15 cellular contexts compared by ENCODE assay signal in the genomic region with DNA sequence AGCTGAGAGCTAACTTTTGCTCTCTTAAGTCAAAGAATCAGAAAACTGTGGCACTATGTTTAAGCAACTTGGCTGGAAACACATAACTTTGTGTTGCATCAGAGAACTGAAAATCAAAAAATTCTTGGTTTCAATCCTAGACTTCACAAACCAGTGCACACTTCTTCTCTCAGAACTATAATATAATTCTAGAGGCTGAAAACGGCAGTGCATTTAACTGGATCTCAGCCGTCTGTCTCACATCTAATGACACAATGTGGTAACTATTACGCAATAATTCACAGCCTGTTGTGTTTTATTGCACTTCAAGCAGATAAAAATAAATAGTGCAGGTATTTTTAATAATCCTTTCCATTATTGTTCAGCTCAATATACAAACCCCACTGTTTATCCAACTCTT.
DNase-seq lines count a peak whose midpoint lies in the region; ATAC-seq and TF ChIP-seq lines count a peak whose summit lies in the region.
"Had no signal": no experiment of that assay in that cellular context is flagged by ENCODE, and none has a peak within 500 bp of the region (broad histone marks: within the 10 kb centered on the region; RNA-seq: fewer than 3 reads in every experiment).

No MANE protein-coding gene starts in this region.

- dilution Hi-C loops in mammary epithelial cell (cut with HindIII; ENCODE audit: low sequenced_read_pairs), result no loop called here

- H2AFZ ChIP-seq in mammary epithelial cell (ENCODE audit: low read depth, low read length), result no peak overlapping the region
- no peak overlapping the region for H2AFZ ChIP-seq in PC-3 (ENCODE audit: low read length)

- H3K9ac ChIP-seq in mammary epithelial cell (ENCODE audit: insufficient read depth, low read length) (no peak overlapping the region), PC-3 (ENCODE audit: low read length) (no peak overlapping the region)

- H3K27me3 Mint-ChIP-seq in MCF 10A (ENCODE audit: insufficient read depth, unreplicated experiment), result peaks cover 28% of the 10 kb centered on the region

- H3K4me2 ChIP-seq in mammary epithelial cell (ENCODE audit: insufficient read depth, low read depth, low read length) (no peak overlapping the region), PC-3 (ENCODE audit: low read length) (no peak overlapping the region)

- intact Hi-C loops in MCF 10A (cut with micrococcal nuclease), result no loop called here
- intact Hi-C loops in mammary epithelial cell (cut with micrococcal nuclease), result no loop called here
- intact Hi-C loops in PC-3 (cut with micrococcal nuclease), result no loop called here

- POLR2A ChIA-PET in MCF 10A (lab: Yijun Ruan, JAX), result no interaction called here
- POLR2A ChIA-PET in PC-3 (lab: Charles Lee; ENCODE audit: unreplicated experiment), result no interaction called here

- H3K4me3 ChIP-seq in mammary epithelial cell (replicated peaks in 1 of 3; ENCODE audit: insufficient read depth in 1 of 3, low read depth in 2 of 3, low read length in 3 of 3) (no peak overlapping the region), PC-3 (ENCODE audit: low read length) (no peak overlapping the region), fibroblast of villous mesenchyme (ENCODE audit: low read depth, low read length) (no peak overlapping the region), BE2C (ENCODE audit: low read depth, low read length) (no peak overlapping the region)
- H3K4me3 ChIP-seq: stomach had no signal

- no TSS peak for BruUV-seq in MCF 10A (replicated peaks; lab: Mats Ljungman, UMichigan)
- BruUV-seq in mammary epithelial cell (replicated peaks; lab: Mats Ljungman, UMichigan), result no TSS peak
- BruUV-seq in PC-3 (replicated peaks; lab: Mats Ljungman, UMichigan), result no TSS peak

- ATAC-seq in PC-3, result no peak
- no peak for ATAC-seq in GM19452 (IDR thresholded peaks at IDR 0.05; ENCODE audit: unreplicated experiment)

- no peaks in the 10 kb centered on the region for H3F3A ChIP-seq in PC-3 (ENCODE audit: low read length, unreplicated experiment)

- H3K4me1 ChIP-seq in mammary epithelial cell (ENCODE audit: insufficient read depth, low read length) (no peaks in the 10 kb centered on the region), PC-3 (ENCODE audit: insufficient read depth, low read length) (no peaks in the 10 kb centered on the region), BE2C (no peaks in the 10 kb centered on the region)
- H3K4me1 ChIP-seq: stomach had no signal

- H3K9me3 ChIP-seq in mammary epithelial cell (replicated peaks; ENCODE audit: insufficient read depth, low read length) (no peaks in the 10 kb centered on the region), PC-3 (ENCODE audit: low read length) (no peaks in the 10 kb centered on the region), BE2C (no peaks in the 10 kb centered on the region)
- H3K9me3 ChIP-seq: stomach had no signal

- H3K79me2 ChIP-seq in mammary epithelial cell (ENCODE audit: insufficient read depth, low read length) (no peaks in the 10 kb centered on the region), PC-3 (ENCODE audit: low read length) (no peaks in the 10 kb centered on the region)

- H3K27me3 ChIP-seq in mammary epithelial cell (ENCODE audit: insufficient read depth, low read length) (no peaks in the 10 kb centered on the region), PC-3 (ENCODE audit: low read length) (no peaks in the 10 kb centered on the region), BE2C (no peaks in the 10 kb centered on the region)

- H3K9me2 ChIP-seq in PC-3 (replicated peaks; ENCODE audit: low read length), result no peaks in the 10 kb centered on the region

- no peak overlapping the region for H3K27ac Mint-ChIP-seq in MCF 10A (ENCODE audit: low read depth, unreplicated experiment)
- H3K27ac Mint-ChIP-seq: activated T-cell treated with anti-CD3 and anti-CD28 coated beads, Interleukin-2, amount 50 U/mL, for 24 hours had no signal

- no peaks in the 10 kb centered on the region for H3K36me3 Mint-ChIP-seq in MCF 10A (ENCODE audit: insufficient read depth, unreplicated experiment)

- no peak overlapping the region for H3K27ac ChIP-seq in mammary epithelial cell (ENCODE audit: insufficient read depth, low read depth, low read length)
- H3K27ac ChIP-seq in PC-3 (ENCODE audit: low read length), result no peak overlapping the region
- H3K27ac ChIP-seq: stomach had no signal

- TF ChIP-seq CTCF in MCF 10A (IDR thresholded peaks at IDR 0.05; ENCODE audit: unreplicated experiment) (no peak), mammary epithelial cell (conservative IDR thresholded peaks at IDR 0.05 in 1 of 2, IDR thresholded peaks at IDR 0.05 in 1 of 2; ENCODE audit: extremely low read depth in 1 of 2, insufficient read depth in 1 of 2, low read depth in 1 of 2, low read length in 2 of 2) (no peak), PC-3 (conservative IDR thresholded peaks at IDR 0.05; ENCODE audit: low read depth, low read length) (no peak), fibroblast of villous mesenchyme (IDR thresholded peaks at IDR 0.05; ENCODE audit: insufficient read depth, low read depth, low read length) (no peak), BE2C (IDR thresholded peaks at IDR 0.05; ENCODE audit: low read depth, low read length) (no peak)

- no peaks in the 10 kb centered on the region for H4K20me1 ChIP-seq in mammary epithelial cell (ENCODE audit: insufficient read depth, low read length)
- no peaks in the 10 kb centered on the region for H4K20me1 ChIP-seq in PC-3 (ENCODE audit: low read length)

- H3K9me3 Mint-ChIP-seq in MCF 10A (ENCODE audit: unreplicated experiment), result no peaks in the 10 kb centered on the region
- H3K9me3 Mint-ChIP-seq: activated T-cell treated with anti-CD3 and anti-CD28 coated beads, Interleukin-2, amount 50 U/mL, for 24 hours had no signal

- in situ Hi-C loops in mammary epithelial cell (cut with MboI; ENCODE audit: low sequenced_read_pairs in 2 of 2), result no loop called here

- H3K4me1 Mint-ChIP-seq in MCF 10A (ENCODE audit: insufficient read depth, unreplicated experiment), result no peaks in the 10 kb centered on the region

- CTCF ChIA-PET in MCF 10A (lab: Yijun Ruan, JAX), result no interaction called here
- CTCF ChIA-PET in mammary epithelial cell (lab: Charles Lee; ENCODE audit: low non-redundant PET), result no interaction called here
- CTCF ChIA-PET in PC-3 (lab: Charles Lee), result no interaction called here

- no peak overlapping the region for H3K4me3 Mint-ChIP-seq in MCF 10A (ENCODE audit: unreplicated experiment)
- H3K4me3 Mint-ChIP-seq: activated T-cell treated with anti-CD3 and anti-CD28 coated beads, Interleukin-2, amount 50 U/mL, for 24 hours had no signal

- peak; percentile 34 for DNase-seq in MCF 10A (ENCODE audit: unreplicated experiment)
- no peak for DNase-seq in mammary epithelial cell
- DNase-seq in PC-3, result peak; percentile 11
- DNase-seq in fibroblast of villous mesenchyme (ENCODE audit: low read depth), result peak; percentile 48
- no peak for DNase-seq in SHP77 (lab: John Stamatoyannopoulos, UW)
- no peak for DNase-seq in BE2C
- DNase-seq in AG08396 (ENCODE audit: low spot score), result no peak
- DNase-seq: activated CD4-positive, alpha-beta T cell treated with anti-CD3 and anti-CD28 coated beads for 48 hours; activated T-cell treated with anti-CD3 and anti-CD28 coated beads, Interleukin-2, amount 50 U/mL, for 24 hours; erythroblast; NCI-H1048; NCI-H226; stomach; T-helper 2 cell had no signal

- 89% methylated on average over 3 of the region's 3 CpGs for WGBS in mammary epithelial cell (ENCODE audit: low coverage, missing lambda C conversion rate)

- H3K36me3 ChIP-seq in mammary epithelial cell (ENCODE audit: insufficient read depth, low read length), result no peaks in the 10 kb centered on the region
- no peaks in the 10 kb centered on the region for H3K36me3 ChIP-seq in PC-3 (ENCODE audit: low read depth, low read length)
- H3K36me3 ChIP-seq in BE2C, result no peaks in the 10 kb centered on the region
- H3K36me3 ChIP-seq: stomach had no signal

Comparison
In these comparisons a context has a peak if more than half of its experiments do, and no peak if none do; other contexts are left out.
1. DNase-seq: peak in MCF 10A (single experiment), PC-3 (single experiment) and fibroblast of villous mesenchyme (single experiment); none in mammary epithelial cell (single experiment), SHP77 (0 of 2), BE2C (single experiment) and AG08396 (single experiment).